ENCODE assay signal across 26 cellular contexts in genomic region chr2:230382108-230382507, GRCh38.
"Had no signal": no experiment of that assay in that cellular context is flagged by ENCODE, and none has a peak within 500 bp of the region (broad histone marks: within the 10 kb centered on the region; RNA-seq: fewer than 3 reads in every experiment).

No MANE protein-coding gene starts in this region.

- H3K27ac ChIP-seq: ascending aorta, gastroesophageal sphincter, hepatocyte, parathyroid adenoma, right atrium auricular region, testis, transverse colon, VCaP had no signal

- DNase-seq: activated CD4-positive, alpha-beta T cell treated with anti-CD3 and anti-CD28 coated beads, Interleukin-2, amount 50 U/mL, for 1 hour; activated CD4-positive, CD25-positive, alpha-beta regulatory T cell treated with anti-CD3 and anti-CD28 coated beads, Interleukin-2, amount 50 U/mL, for 72 hours; activated naive CD8-positive, alpha-beta T cell treated with anti-CD3 and anti-CD28 coated beads for 36 hours; activated T-cell treated with anti-CD3 and anti-CD28 coated beads for 4 hours; cortex of kidney; effector memory CD8-positive, alpha-beta T cell; erythroblast; left colon; mammary epithelial cell; naive B cell; nephron progenitor cell; nucleus accumbens; stimulated activated naive CD8-positive, alpha-beta T cell treated with anti-CD3 and anti-CD28 coated beads, Interleukin-15, Interleukin-2, amounts not matched to agents 100 U/mL and 50 U/mL, for 24 hours; testis; transverse colon had no signal

- H3K27me3 Mint-ChIP-seq: activated naive CD8-positive, alpha-beta T cell treated with anti-CD3 and anti-CD28 coated beads for 36 hours; effector memory CD8-positive, alpha-beta T cell; naive B cell had no signal

- H3K4me3 ChIP-seq: ascending aorta, gastroesophageal sphincter, hepatocyte, right atrium auricular region, testis, transverse colon had no signal

- H3K36me3 ChIP-seq: right atrium auricular region had no signal

- H3K4me1 ChIP-seq: ascending aorta, gastroesophageal sphincter, parathyroid adenoma, right atrium auricular region, testis, transverse colon had no signal

- H2AFZ ChIP-seq: hepatocyte, parathyroid adenoma had no signal

- H3K4me3 Mint-ChIP-seq: activated naive CD8-positive, alpha-beta T cell treated with anti-CD3 and anti-CD28 coated beads for 36 hours; activated T-helper 1 cell treated with anti-CD3 and anti-CD28 coated beads, Interleukin-12 subunit alpha, Interleukin-12 subunit beta, Interleukin-2, Interleukin-4 antibody, amounts not matched to agents 30 ng/mL and 10 ng/mL and 1 ng/mL, durations not matched to agents 14 hours and 24 hours and 36 hours; brain; effector memory CD8-positive, alpha-beta T cell; mesothelial cell of epicardium; nephron progenitor cell had no signal

- H3K27ac Mint-ChIP-seq: activated naive CD8-positive, alpha-beta T cell treated with anti-CD3 and anti-CD28 coated beads for 36 hours; activated T-helper 1 cell treated with anti-CD3 and anti-CD28 coated beads, Interleukin-12 subunit alpha, Interleukin-12 subunit beta, Interleukin-2, Interleukin-4 antibody, amounts not matched to agents 30 ng/mL and 10 ng/mL and 1 ng/mL, durations not matched to agents 14 hours and 24 hours and 36 hours; brain; effector memory CD8-positive, alpha-beta T cell; mesothelial cell of epicardium; nephron progenitor cell had no signal

- H3K9me3 ChIP-seq: ascending aorta, gastroesophageal sphincter, right atrium auricular region, testis, transverse colon had no signal

- H3K9ac ChIP-seq: parathyroid adenoma had no signal

- H3K36me3 Mint-ChIP-seq: brain, mesothelial cell of epicardium had no signal

- H3K27me3 ChIP-seq: ascending aorta, gastroesophageal sphincter, hepatocyte, right atrium auricular region, testis, transverse colon had no signal

- H3K9me3 Mint-ChIP-seq: activated naive CD8-positive, alpha-beta T cell treated with anti-CD3 and anti-CD28 coated beads for 36 hours; activated T-helper 1 cell treated with anti-CD3 and anti-CD28 coated beads, Interleukin-12 subunit alpha, Interleukin-12 subunit beta, Interleukin-2, Interleukin-4 antibody, amounts not matched to agents 30 ng/mL and 10 ng/mL and 1 ng/mL, durations not matched to agents 14 hours and 24 hours and 36 hours; effector memory CD8-positive, alpha-beta T cell; naive B cell; nephron progenitor cell had no signal

- H3K4me2 ChIP-seq: hepatocyte had no signal

- H3K4me1 Mint-ChIP-seq: brain, mesothelial cell of epicardium, nephron progenitor cell had no signal

- FAIRE-seq: keratinocyte, TTC549 had no signal
